1 cellular context compared by ENCODE assay signal in the genomic region with DNA sequence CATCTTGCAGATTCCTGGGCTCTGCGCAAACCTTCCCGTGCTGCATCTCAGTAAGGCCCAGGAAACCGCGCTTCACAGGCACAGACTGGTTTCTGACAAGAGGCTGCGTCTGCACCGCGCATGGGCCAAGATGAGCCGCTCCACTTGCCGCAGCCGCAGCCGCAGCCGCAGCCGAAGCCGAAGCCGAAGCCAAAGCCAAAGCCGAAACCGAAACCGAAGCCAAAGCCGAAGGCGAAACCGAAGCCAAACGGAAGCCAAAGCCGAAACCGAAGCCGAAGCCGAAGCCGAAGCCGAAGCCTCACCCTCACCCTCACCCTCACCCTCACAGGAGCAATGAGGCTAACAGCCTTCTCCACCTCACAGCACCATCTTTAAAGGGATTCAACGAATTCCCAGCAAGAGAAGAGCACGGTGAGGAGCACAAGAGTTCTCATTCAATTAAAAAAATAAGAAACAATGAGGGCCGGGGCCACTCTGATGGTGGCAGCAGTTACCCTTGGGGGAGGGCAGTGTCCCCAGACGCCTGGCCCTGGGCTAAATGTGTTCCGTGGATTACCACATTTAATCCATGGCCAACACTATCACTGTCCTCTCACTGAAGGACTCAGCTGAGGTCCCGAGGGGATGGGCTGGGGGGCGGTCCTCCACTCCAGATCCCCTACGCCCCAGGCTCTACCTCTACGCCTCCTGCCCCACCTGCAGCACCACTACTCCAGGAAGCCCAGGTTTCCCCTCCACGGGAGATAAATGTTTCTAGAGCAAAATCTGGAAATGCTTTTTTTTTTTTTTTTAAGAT.
TF ChIP-seq lines count a peak whose summit lies in the region.

No MANE protein-coding gene starts in this region.

TF ChIP-seq in H1, 55 proteins besides CTCF, POLR2A, EP300 and RAD21:
- TF ChIP-seq EZH2 (IDR thresholded peaks at IDR 0.05; ENCODE audit: low read depth, low read length, severe bottlenecking) (no peak), TAF1 (IDR thresholded peaks at IDR 0.05; ENCODE audit: low read depth, low read length) (no peak), TBP (IDR thresholded peaks at IDR 0.05; ENCODE audit: low read depth, low read length) (no peak), SP1 (IDR thresholded peaks at IDR 0.05; ENCODE audit: low read depth, low read length) (no peak), NANOG (IDR thresholded peaks at IDR 0.05; ENCODE audit: insufficient read depth, low read depth, low read length, poor library complexity, severe bottlenecking) (no peak), FOSL1 (IDR thresholded peaks at IDR 0.05; ENCODE audit: insufficient read depth, low read depth, low read length) (no peak), MAFK (IDR thresholded peaks at IDR 0.05; ENCODE audit: low read depth, low read length) (no peak), NRF1 (IDR thresholded peaks at IDR 0.05; ENCODE audit: low read depth, low read length) (no peak), PHF8 (conservative IDR thresholded peaks at IDR 0.05; ENCODE audit: low read depth, low read length) (no peak), ASH2L (IDR thresholded peaks at IDR 0.05; ENCODE audit: low read length) (no peak), TCF12 (IDR thresholded peaks at IDR 0.05; ENCODE audit: low read depth, low read length) (no peak), CREB1 (IDR thresholded peaks at IDR 0.05) (no peak), SIX5 (IDR thresholded peaks at IDR 0.05; ENCODE audit: low read depth, low read length) (no peak), RXRA (IDR thresholded peaks at IDR 0.05; ENCODE audit: insufficient read depth, low read depth, low read length) (no peak), KDM4A (IDR thresholded peaks at IDR 0.05; ENCODE audit: low read depth, low read length, severe bottlenecking) (no peak)
- TF ChIP-seq, protein P1, sequence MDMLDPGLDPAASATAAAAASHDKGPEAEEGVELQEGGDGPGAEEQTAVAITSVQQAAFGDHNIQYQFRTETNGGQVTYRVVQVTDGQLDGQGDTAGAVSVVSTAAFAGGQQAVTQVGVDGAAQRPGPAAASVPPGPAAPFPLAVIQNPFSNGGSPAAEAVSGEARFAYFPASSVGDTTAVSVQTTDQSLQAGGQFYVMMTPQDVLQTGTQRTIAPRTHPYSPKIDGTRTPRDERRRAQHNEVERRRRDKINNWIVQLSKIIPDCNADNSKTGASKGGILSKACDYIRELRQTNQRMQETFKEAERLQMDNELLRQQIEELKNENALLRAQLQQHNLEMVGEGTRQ (IDR thresholded peaks at IDR 0.05; ENCODE audit: low read length), result no peak
- TF ChIP-seq, protein P2, sequence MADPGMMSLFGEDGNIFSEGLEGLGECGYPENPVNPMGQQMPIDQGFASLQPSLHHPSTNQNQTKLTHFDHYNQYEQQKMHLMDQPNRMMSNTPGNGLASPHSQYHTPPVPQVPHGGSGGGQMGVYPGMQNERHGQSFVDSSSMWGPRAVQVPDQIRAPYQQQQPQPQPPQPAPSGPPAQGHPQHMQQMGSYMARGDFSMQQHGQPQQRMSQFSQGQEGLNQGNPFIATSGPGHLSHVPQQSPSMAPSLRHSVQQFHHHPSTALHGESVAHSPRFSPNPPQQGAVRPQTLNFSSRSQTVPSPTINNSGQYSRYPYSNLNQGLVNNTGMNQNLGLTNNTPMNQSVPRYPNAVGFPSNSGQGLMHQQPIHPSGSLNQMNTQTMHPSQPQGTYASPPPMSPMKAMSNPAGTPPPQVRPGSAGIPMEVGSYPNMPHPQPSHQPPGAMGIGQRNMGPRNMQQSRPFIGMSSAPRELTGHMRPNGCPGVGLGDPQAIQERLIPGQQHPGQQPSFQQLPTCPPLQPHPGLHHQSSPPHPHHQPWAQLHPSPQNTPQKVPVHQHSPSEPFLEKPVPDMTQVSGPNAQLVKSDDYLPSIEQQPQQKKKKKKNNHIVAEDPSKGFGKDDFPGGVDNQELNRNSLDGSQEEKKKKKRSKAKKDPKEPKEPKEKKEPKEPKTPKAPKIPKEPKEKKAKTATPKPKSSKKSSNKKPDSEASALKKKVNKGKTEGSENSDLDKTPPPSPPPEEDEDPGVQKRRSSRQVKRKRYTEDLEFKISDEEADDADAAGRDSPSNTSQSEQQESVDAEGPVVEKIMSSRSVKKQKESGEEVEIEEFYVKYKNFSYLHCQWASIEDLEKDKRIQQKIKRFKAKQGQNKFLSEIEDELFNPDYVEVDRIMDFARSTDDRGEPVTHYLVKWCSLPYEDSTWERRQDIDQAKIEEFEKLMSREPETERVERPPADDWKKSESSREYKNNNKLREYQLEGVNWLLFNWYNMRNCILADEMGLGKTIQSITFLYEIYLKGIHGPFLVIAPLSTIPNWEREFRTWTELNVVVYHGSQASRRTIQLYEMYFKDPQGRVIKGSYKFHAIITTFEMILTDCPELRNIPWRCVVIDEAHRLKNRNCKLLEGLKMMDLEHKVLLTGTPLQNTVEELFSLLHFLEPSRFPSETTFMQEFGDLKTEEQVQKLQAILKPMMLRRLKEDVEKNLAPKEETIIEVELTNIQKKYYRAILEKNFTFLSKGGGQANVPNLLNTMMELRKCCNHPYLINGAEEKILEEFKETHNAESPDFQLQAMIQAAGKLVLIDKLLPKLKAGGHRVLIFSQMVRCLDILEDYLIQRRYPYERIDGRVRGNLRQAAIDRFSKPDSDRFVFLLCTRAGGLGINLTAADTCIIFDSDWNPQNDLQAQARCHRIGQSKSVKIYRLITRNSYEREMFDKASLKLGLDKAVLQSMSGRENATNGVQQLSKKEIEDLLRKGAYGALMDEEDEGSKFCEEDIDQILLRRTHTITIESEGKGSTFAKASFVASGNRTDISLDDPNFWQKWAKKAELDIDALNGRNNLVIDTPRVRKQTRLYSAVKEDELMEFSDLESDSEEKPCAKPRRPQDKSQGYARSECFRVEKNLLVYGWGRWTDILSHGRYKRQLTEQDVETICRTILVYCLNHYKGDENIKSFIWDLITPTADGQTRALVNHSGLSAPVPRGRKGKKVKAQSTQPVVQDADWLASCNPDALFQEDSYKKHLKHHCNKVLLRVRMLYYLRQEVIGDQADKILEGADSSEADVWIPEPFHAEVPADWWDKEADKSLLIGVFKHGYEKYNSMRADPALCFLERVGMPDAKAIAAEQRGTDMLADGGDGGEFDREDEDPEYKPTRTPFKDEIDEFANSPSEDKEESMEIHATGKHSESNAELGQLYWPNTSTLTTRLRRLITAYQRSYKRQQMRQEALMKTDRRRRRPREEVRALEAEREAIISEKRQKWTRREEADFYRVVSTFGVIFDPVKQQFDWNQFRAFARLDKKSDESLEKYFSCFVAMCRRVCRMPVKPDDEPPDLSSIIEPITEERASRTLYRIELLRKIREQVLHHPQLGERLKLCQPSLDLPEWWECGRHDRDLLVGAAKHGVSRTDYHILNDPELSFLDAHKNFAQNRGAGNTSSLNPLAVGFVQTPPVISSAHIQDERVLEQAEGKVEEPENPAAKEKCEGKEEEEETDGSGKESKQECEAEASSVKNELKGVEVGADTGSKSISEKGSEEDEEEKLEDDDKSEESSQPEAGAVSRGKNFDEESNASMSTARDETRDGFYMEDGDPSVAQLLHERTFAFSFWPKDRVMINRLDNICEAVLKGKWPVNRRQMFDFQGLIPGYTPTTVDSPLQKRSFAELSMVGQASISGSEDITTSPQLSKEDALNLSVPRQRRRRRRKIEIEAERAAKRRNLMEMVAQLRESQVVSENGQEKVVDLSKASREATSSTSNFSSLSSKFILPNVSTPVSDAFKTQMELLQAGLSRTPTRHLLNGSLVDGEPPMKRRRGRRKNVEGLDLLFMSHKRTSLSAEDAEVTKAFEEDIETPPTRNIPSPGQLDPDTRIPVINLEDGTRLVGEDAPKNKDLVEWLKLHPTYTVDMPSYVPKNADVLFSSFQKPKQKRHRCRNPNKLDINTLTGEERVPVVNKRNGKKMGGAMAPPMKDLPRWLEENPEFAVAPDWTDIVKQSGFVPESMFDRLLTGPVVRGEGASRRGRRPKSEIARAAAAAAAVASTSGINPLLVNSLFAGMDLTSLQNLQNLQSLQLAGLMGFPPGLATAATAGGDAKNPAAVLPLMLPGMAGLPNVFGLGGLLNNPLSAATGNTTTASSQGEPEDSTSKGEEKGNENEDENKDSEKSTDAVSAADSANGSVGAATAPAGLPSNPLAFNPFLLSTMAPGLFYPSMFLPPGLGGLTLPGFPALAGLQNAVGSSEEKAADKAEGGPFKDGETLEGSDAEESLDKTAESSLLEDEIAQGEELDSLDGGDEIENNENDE (IDR thresholded peaks at IDR 0.05; ENCODE audit: insufficient replicate concordance, low read length), result no peak
